ENCODE assay signal across 11 cellular contexts in the genomic region with DNA sequence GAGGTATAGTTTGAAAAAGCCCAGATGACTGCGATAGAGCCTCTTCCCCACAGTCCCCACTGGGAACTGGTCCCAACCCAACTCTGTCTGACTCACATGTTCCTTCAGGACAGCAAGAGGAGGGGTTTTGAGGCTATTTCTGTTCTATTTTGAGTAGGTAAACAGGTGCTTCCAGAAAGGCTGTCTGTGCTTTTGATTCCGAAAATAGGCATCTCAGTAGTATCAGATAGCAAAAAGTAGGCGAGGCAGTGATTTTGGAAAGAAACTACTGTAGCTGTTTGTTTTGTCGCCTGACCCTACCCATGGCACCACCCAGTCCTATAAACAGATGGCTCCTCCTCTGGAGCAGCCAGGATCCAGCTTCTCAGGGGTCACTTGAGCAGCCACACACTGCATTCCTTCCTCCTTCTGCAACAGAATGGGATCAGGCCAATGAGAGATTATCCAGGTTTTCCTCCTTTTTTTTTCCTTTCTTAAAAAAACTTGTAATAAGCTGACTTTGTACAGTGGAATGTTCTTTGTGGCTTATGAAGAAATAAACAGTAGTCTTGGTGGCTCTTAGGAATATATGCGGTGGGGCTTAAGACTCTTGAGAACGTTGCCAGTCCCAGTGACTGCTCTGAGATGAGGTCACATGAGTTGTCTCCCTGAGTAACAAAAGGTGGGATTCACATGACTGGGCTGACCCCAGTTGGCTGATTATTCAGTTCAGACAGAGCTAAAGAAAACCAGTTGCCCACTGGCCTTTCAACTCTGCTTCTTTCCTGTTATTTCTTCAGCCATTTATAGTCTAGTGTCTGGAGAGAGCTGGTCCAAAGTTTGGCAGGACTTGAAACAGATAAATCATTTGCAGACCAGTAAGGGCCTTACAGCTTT.
DNase-seq lines count a peak whose midpoint lies in the region; ATAC-seq and TF ChIP-seq lines count a peak whose summit lies in the region.
"Had no signal": no experiment of that assay in that cellular context is flagged by ENCODE, and none has a peak within 500 bp of the region (broad histone marks: within the 10 kb centered on the region; RNA-seq: fewer than 3 reads in every experiment).

No MANE protein-coding gene starts in this region.

- DNase-seq in EL (peak; percentile 97), amniotic epithelial cell (ENCODE audit: low read depth) (peak; percentile 100), heart right ventricle (peak in 1 of 2 donors; percentile 10), gastrocnemius medialis (peak; percentile 83 to 90), medulla oblongata (ENCODE audit: extremely low spot score) (no peak), cerebellar nuclear complex (lab: John Stamatoyannopoulos, UW) (no peak), NCI-H1694 treated with DMSO at 0.1 percent for 48 hours (lab: John Stamatoyannopoulos, UW) (no peak)
- DNase-seq: activated CD4-positive, alpha-beta T cell treated with anti-CD3 and anti-CD28 coated beads for 36 hours; DMS79 treated with DMSO at 0.1 percent for 48 hours had no signal

- H3K4me3 ChIP-seq in heart right ventricle (no peak overlapping the region), gastrocnemius medialis (peak overlapping the region; percentile 3 to 33 (median 32))
- H3K4me3 ChIP-seq: K562 had no signal

- TF ChIP-seq POLR2A in gastrocnemius medialis (IDR thresholded peaks at IDR 0.05): peak; percentile 34 to 80

- H3K27me3 ChIP-seq in heart right ventricle: no peaks in the 10 kb centered on the region
- no peaks in the 10 kb centered on the region for H3K27me3 ChIP-seq in gastrocnemius medialis

- ATAC-seq in heart right ventricle (peak; percentile 69 to 89 (median 82)), gastrocnemius medialis (peak; percentile 93 to 95), HG03565 (IDR thresholded peaks at IDR 0.05; ENCODE audit: unreplicated experiment) (no peak)
- ATAC-seq: activated CD4-positive, alpha-beta T cell treated with anti-CD3 and anti-CD28 coated beads for 36 hours; K562 had no signal

- H3K4me1 ChIP-seq in heart right ventricle (peaks cover 0 to 14% (median 2%) of the 10 kb centered on the region in 9 donors), gastrocnemius medialis (peaks cover 24 to 38% of the 10 kb centered on the region in 2 donors)

- intact Hi-C loops in heart right ventricle (cut with DNase I) (no loop called here), gastrocnemius medialis (cut with DNase I; ENCODE audit: low total_unique reads) (loop anchor here (1.0 to 10.0 kb wide), 4 partner anchors 62 to 175 kb away; no protein-coding TSS in a partner anchor)

- TF ChIP-seq CTCF in heart right ventricle (IDR thresholded peaks at IDR 0.05) (no peak), gastrocnemius medialis (IDR thresholded peaks at IDR 0.05 in 4 of 5, conservative IDR thresholded peaks at IDR 0.05 in 1 of 5) (no peak)

- 53 to 62% methylated on average over 6 of the region's 6 CpGs for WGBS in heart right ventricle, 2 donors

- in situ Hi-C loops in gastrocnemius medialis (cut with MboI; ENCODE audit: low sequenced_read_pairs in 4 of 4): loop anchor here in 2 of 4 donors (5.0 to 10.0 kb wide), 2 partner anchors 92 to 95 kb away; no protein-coding TSS in a partner anchor

- H3K27ac ChIP-seq in heart right ventricle (peak overlapping the region in 7 of 10 donors; percentile 3 to 50 (median 26)), gastrocnemius medialis (peak overlapping the region; percentile 85 to 97 (median 91))

- H3K9me3 ChIP-seq in heart right ventricle (peaks cover 0 to 8% (median 0%) of the 10 kb centered on the region in 11 donors), gastrocnemius medialis (no peaks in the 10 kb centered on the region)

- H3K36me3 ChIP-seq in heart right ventricle (no peaks in the 10 kb centered on the region), gastrocnemius medialis (no peaks in the 10 kb centered on the region)

Comparison
In these comparisons a context has a peak if more than half of its experiments do, and no peak if none do; other contexts are left out.
1. DNase-seq: peak in EL (single experiment), amniotic epithelial cell (single experiment) and gastrocnemius medialis (2 of 2); none in medulla oblongata (single experiment), cerebellar nuclear complex (0 of 2) and NCI-H1694 treated with DMSO at 0.1 percent for 48 hours (single experiment).
2. H3K4me3 ChIP-seq: peak in gastrocnemius medialis (4 of 4); none in heart right ventricle (0 of 10).